In the genomic region with DNA sequence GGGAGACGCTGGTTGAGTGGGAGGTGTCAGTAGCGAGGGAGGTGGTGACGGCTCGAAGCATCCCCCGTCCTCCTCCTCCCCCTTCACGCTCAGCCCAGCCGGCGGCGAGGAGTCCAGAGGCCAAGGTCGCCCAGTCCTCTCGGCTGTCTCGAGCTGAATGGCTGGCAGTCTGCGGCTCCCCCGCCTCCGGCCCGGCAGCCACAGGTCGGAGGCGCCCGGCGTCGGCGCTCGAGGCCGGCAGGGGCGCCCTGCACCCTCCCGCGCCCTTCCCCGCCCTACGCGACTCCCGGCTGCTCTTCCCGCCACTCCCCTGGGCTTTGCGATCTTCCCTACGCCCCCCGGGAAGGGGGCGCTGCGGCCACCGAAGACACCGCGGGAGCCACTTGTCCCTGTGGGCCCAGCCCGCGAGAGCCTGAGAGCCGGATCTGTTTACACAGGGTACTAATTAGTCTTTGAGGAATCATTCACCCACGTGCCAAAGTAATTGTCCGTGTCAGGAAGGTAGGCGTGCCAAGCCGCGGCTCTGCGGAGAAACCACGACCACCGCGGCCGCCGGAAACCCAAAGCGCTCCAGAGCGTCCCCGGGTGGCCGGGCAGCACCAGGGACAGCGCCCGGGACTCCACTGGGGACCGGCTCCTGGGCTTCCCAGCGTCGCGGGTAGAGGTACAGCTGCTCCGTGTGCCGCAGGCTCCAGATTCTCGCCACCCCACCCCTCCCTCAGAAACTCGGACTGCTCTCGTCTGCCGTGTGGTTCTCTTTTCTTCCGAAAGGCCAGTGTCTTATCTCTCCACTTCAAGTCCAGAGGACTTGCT, we compare ENCODE assay signal across 8 cellular contexts. TPM values are rescaled to one million over a fixed set of nuclear protein-coding genes. Genes with fewer than 3 reads are reported as not detected.
DNase-seq lines count a peak whose midpoint lies in the region; ATAC-seq and TF ChIP-seq lines count a peak whose summit lies in the region.

A gene (plus strand): TSS at position 133 of the 813 bp plus-strand sequence.

- peaks cover 9% of the 10 kb centered on the region for H3K36me3 Mint-ChIP-seq in activated CD4-positive, alpha-beta memory T cell treated with anti-CD3 and anti-CD28 coated beads, Interleukin-2, amount 10 ng/mL, durations not matched to agents 7 days and 5 days (ENCODE audit: low read depth)
- H3K36me3 Mint-ChIP-seq in CD14-positive monocyte, result peaks cover 0 to 10% of the 10 kb centered on the region in 2 donors

- H3K9me3 Mint-ChIP-seq in activated CD4-positive, alpha-beta memory T cell treated with anti-CD3 and anti-CD28 coated beads, Interleukin-2, amount 10 ng/mL, durations not matched to agents 7 days and 5 days, result no peaks in the 10 kb centered on the region
- peaks cover 0 to 28% (median 22%) of the 10 kb centered on the region in 7 donors for H3K9me3 Mint-ChIP-seq in CD14-positive monocyte

- TF ChIP-seq CTCF in GM20000 (IDR thresholded peaks at IDR 0.05; ENCODE audit: extremely low read depth, missing control alignments), result no peak
- no peak for TF ChIP-seq CTCF in CD14-positive monocyte (IDR thresholded peaks at IDR 0.05)

- H3K27ac Mint-ChIP-seq in activated CD4-positive, alpha-beta memory T cell treated with anti-CD3 and anti-CD28 coated beads, Interleukin-2, amount 10 ng/mL, durations not matched to agents 7 days and 5 days, result no peak within 1 kb of the TSS
- H3K27ac Mint-ChIP-seq in CD14-positive monocyte, result no peak within 1 kb of the TSS

- no peak for ATAC-seq in GM21515 (IDR thresholded peaks at IDR 0.05; ENCODE audit: unreplicated experiment)

- H3K27me3 Mint-ChIP-seq in activated CD4-positive, alpha-beta memory T cell treated with anti-CD3 and anti-CD28 coated beads, Interleukin-2, amount 10 ng/mL, durations not matched to agents 7 days and 5 days, result peaks cover 73% of the 10 kb centered on the region
- H3K27me3 Mint-ChIP-seq in CD14-positive monocyte (ENCODE audit: low read depth in 3 of 3), result peaks cover 69 to 72% (median 70%) of the 10 kb centered on the region in 3 donors

- intact Hi-C loops in CD14-positive monocyte (cut with micrococcal nuclease), result no loop called here

- H3K4me3 ChIP-seq in iPS-11a (ENCODE audit: low read depth, low read length), result peak within 1 kb of the TSS; percentile 51

- DNase-seq in Ammon's horn (ENCODE audit: low spot score), result peak; percentile 29
- peak; percentile 65 for DNase-seq in GM20000 (ENCODE audit: low spot score)
- DNase-seq in activated CD4-positive, alpha-beta memory T cell treated with anti-CD3 and anti-CD28 coated beads, Interleukin-2, amount 10 ng/mL, durations not matched to agents 7 days and 5 days, result no peak
- no peak for DNase-seq in mesenteric fat pad (ENCODE audit: low spot score)
- DNase-seq in CD14-positive monocyte (ENCODE audit: low spot score), result no peak

- H3K4me1 Mint-ChIP-seq in activated CD4-positive, alpha-beta memory T cell treated with anti-CD3 and anti-CD28 coated beads, Interleukin-2, amount 10 ng/mL, durations not matched to agents 7 days and 5 days, result peaks cover 6% of the 10 kb centered on the region
- H3K4me1 Mint-ChIP-seq in CD14-positive monocyte, result peaks cover 10% of the 10 kb centered on the region

- CTCF ChIA-PET in activated CD4-positive, alpha-beta memory T cell treated with anti-CD3 and anti-CD28 coated beads, Interleukin-2, amount 10 ng/mL, durations not matched to agents 7 days and 5 days (lab: Charles Lee), result no interaction called here

- H3K4me3 Mint-ChIP-seq in activated CD4-positive, alpha-beta memory T cell treated with anti-CD3 and anti-CD28 coated beads, Interleukin-2, amount 10 ng/mL, durations not matched to agents 7 days and 5 days, result no peak within 1 kb of the TSS
- H3K4me3 Mint-ChIP-seq in CD14-positive monocyte, result peak within 1 kb of the TSS in 1 of 2 donors; percentile 71

- POLR2A ChIA-PET in activated CD4-positive, alpha-beta memory T cell treated with anti-CD3 and anti-CD28 coated beads, Interleukin-2, amount 10 ng/mL, durations not matched to agents 7 days and 5 days (lab: Charles Lee), result no interaction called here

TF ChIP-seq in PFSK-1, 5 proteins besides CTCF, POLR2A, EP300 and RAD21:
- TF ChIP-seq TAF1 (IDR thresholded peaks at IDR 0.05; ENCODE audit: borderline replicate concordance, insufficient read depth, low read length) (no peak), FOXP2 (optimal IDR thresholded peaks at IDR 0.05; ENCODE audit: borderline replicate concordance, extremely low read depth, extremely low read length, insufficient read depth) (no peak), POLR2AphosphoS5 (IDR thresholded peaks at IDR 0.05; ENCODE audit: low read depth, low read length) (no peak), SIN3A (IDR thresholded peaks at IDR 0.05; ENCODE audit: borderline replicate concordance, insufficient read depth, low read length) (no peak)
- TF ChIP-seq, protein P1, sequence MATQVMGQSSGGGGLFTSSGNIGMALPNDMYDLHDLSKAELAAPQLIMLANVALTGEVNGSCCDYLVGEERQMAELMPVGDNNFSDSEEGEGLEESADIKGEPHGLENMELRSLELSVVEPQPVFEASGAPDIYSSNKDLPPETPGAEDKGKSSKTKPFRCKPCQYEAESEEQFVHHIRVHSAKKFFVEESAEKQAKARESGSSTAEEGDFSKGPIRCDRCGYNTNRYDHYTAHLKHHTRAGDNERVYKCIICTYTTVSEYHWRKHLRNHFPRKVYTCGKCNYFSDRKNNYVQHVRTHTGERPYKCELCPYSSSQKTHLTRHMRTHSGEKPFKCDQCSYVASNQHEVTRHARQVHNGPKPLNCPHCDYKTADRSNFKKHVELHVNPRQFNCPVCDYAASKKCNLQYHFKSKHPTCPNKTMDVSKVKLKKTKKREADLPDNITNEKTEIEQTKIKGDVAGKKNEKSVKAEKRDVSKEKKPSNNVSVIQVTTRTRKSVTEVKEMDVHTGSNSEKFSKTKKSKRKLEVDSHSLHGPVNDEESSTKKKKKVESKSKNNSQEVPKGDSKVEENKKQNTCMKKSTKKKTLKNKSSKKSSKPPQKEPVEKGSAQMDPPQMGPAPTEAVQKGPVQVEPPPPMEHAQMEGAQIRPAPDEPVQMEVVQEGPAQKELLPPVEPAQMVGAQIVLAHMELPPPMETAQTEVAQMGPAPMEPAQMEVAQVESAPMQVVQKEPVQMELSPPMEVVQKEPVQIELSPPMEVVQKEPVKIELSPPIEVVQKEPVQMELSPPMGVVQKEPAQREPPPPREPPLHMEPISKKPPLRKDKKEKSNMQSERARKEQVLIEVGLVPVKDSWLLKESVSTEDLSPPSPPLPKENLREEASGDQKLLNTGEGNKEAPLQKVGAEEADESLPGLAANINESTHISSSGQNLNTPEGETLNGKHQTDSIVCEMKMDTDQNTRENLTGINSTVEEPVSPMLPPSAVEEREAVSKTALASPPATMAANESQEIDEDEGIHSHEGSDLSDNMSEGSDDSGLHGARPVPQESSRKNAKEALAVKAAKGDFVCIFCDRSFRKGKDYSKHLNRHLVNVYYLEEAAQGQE (IDR thresholded peaks at IDR 0.05; ENCODE audit: insufficient read depth in 1 of 2, low read depth in 2 of 2, low read length in 2 of 2), result peak; percentile 91 to 95

RNA-seq across cellular contexts. Expression of the gene that starts here (rescaled TPM):
- not detected for polyA plus RNA-seq in PFSK-1 (2012; ENCODE audit: insufficient read length, low read depth)
- not detected for total RNA-seq in activated CD4-positive, alpha-beta memory T cell treated with anti-CD3 and anti-CD28 coated beads, Interleukin-2, amount 10 ng/mL, durations not matched to agents 7 days and 5 days
- total RNA-seq in mesenteric fat pad, result not detected
- polyA plus RNA-seq in CD14-positive monocyte, result not detected

Comparison
In these comparisons a context has a peak if more than half of its experiments do, and no peak if none do; other contexts are left out.
1. DNase-seq: peak in Ammon's horn (single experiment) and GM20000 (single experiment); none in activated CD4-positive, alpha-beta memory T cell treated with anti-CD3 and anti-CD28 coated beads, Interleukin-2, amount 10 ng/mL, durations not matched to agents 7 days and 5 days (single experiment), mesenteric fat pad (single experiment) and CD14-positive monocyte (single experiment).